1 cellular context compared by ENCODE assay signal in genomic region chr16:85112364-85112763, GRCh38.
TF ChIP-seq lines count a peak whose summit lies in the region.

CIBAR2 (minus strand) TSS chr16:85112472; CDS start chr16:85112352, 120 bp downstream.

TF ChIP-seq in HepG2, 621 proteins besides CTCF, POLR2A, EP300 and RAD21 (continued from another document):
- TF ChIP-seq ZNF770 (CRISPR knock-in tag; IDR thresholded peaks at IDR 0.05) (peak; percentile 85), ZNF451 (CRISPR knock-in tag; IDR thresholded peaks at IDR 0.05) (no peak), RFX3 (CRISPR knock-in tag; IDR thresholded peaks at IDR 0.05) (peak; percentile 59; the same call in 1 of the 2 replicates), NAIF1 (CRISPR knock-in tag; IDR thresholded peaks at IDR 0.05; ENCODE audit: borderline replicate concordance) (no peak), RFX1 (IDR thresholded peaks at IDR 0.05) (peak; percentile 47; the same call in 1 of the 2 replicates)
- TF ChIP-seq, protein P1, sequence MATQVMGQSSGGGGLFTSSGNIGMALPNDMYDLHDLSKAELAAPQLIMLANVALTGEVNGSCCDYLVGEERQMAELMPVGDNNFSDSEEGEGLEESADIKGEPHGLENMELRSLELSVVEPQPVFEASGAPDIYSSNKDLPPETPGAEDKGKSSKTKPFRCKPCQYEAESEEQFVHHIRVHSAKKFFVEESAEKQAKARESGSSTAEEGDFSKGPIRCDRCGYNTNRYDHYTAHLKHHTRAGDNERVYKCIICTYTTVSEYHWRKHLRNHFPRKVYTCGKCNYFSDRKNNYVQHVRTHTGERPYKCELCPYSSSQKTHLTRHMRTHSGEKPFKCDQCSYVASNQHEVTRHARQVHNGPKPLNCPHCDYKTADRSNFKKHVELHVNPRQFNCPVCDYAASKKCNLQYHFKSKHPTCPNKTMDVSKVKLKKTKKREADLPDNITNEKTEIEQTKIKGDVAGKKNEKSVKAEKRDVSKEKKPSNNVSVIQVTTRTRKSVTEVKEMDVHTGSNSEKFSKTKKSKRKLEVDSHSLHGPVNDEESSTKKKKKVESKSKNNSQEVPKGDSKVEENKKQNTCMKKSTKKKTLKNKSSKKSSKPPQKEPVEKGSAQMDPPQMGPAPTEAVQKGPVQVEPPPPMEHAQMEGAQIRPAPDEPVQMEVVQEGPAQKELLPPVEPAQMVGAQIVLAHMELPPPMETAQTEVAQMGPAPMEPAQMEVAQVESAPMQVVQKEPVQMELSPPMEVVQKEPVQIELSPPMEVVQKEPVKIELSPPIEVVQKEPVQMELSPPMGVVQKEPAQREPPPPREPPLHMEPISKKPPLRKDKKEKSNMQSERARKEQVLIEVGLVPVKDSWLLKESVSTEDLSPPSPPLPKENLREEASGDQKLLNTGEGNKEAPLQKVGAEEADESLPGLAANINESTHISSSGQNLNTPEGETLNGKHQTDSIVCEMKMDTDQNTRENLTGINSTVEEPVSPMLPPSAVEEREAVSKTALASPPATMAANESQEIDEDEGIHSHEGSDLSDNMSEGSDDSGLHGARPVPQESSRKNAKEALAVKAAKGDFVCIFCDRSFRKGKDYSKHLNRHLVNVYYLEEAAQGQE (IDR thresholded peaks at IDR 0.05; ENCODE audit: borderline replicate concordance in 1 of 2, low read depth in 1 of 2, low read length in 2 of 2), result no peak
- TF ChIP-seq, protein P2, sequence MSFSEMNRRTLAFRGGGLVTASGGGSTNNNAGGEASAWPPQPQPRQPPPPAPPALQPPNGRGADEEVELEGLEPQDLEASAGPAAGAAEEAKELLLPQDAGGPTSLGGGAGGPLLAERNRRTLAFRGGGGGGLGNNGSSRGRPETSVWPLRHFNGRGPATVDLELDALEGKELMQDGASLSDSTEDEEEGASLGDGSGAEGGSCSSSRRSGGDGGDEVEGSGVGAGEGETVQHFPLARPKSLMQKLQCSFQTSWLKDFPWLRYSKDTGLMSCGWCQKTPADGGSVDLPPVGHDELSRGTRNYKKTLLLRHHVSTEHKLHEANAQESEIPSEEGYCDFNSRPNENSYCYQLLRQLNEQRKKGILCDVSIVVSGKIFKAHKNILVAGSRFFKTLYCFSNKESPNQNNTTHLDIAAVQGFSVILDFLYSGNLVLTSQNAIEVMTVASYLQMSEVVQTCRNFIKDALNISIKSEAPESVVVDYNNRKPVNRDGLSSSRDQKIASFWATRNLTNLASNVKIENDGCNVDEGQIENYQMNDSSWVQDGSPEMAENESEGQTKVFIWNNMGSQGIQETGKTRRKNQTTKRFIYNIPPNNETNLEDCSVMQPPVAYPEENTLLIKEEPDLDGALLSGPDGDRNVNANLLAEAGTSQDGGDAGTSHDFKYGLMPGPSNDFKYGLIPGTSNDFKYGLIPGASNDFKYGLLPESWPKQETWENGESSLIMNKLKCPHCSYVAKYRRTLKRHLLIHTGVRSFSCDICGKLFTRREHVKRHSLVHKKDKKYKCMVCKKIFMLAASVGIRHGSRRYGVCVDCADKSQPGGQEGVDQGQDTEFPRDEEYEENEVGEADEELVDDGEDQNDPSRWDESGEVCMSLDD (CRISPR knock-in tag; IDR thresholded peaks at IDR 0.05; ENCODE audit: borderline replicate concordance), result no peak
